ENCODE assay signal across 28 cellular contexts in genomic region chr6:82494367-82494766, GRCh38.
DNase-seq lines count a peak whose midpoint lies in the region; TF ChIP-seq lines count a peak whose summit lies in the region.
"Had no signal": no experiment of that assay in that cellular context is flagged by ENCODE, and none has a peak within 500 bp of the region (broad histone marks: within the 10 kb centered on the region; RNA-seq: fewer than 3 reads in every experiment).

No MANE protein-coding gene starts in this region.

- H3K27me3 ChIP-seq in mammary epithelial cell (ENCODE audit: insufficient read depth, low read length) (no peaks in the 10 kb centered on the region), breast epithelium (no peaks in the 10 kb centered on the region), esophagus squamous epithelium (no peaks in the 10 kb centered on the region)
- H3K27me3 ChIP-seq: colonic mucosa, MG63, tibial nerve had no signal

- H3K27ac ChIP-seq in mammary epithelial cell (ENCODE audit: insufficient read depth, low read depth, low read length), result no peak overlapping the region
- no peak overlapping the region for H3K27ac ChIP-seq in breast epithelium
- H3K27ac ChIP-seq in esophagus squamous epithelium, result no peak overlapping the region
- H3K27ac ChIP-seq: colonic mucosa, epithelial cell of prostate, tibial nerve, VCaP had no signal

- in situ Hi-C loops in mammary epithelial cell (cut with MboI; ENCODE audit: low sequenced_read_pairs in 2 of 2), result no loop called here

- H3K9ac ChIP-seq in mammary epithelial cell (ENCODE audit: insufficient read depth, low read length), result no peak overlapping the region

- BruUV-seq in mammary epithelial cell (replicated peaks; lab: Mats Ljungman, UMichigan), result no TSS peak

- no peak for DNase-seq in mammary epithelial cell
- DNase-seq in breast epithelium (ENCODE audit: low spot score in 2 of 2), result no peak
- peak; percentile 86 for DNase-seq in SK-N-DZ (ENCODE audit: low spot score)
- DNase-seq in left kidney (ENCODE audit: low read depth, low spot score), result peak; percentile 60
- peak; percentile 84 for DNase-seq in retinal pigment epithelial cell (ENCODE audit: low read depth)
- DNase-seq in activated CD4-positive, alpha-beta T cell treated with anti-CD3 and anti-CD28 coated beads, Interleukin-2, amount 50 U/mL, for 1 hour, result no peak
- no peak for DNase-seq in 8988T
- DNase-seq in esophagus squamous epithelium (lab: John Stamatoyannopoulos, UW), result no peak
- DNase-seq: activated CD4-positive, alpha-beta T cell treated with anti-CD3 and anti-CD28 coated beads for 4 hours; activated effector memory CD4-positive, alpha-beta T cell treated with anti-CD3 and anti-CD28 coated beads, Interleukin-2, amount 50 U/mL, for 16 hours; activated T-cell treated with anti-CD3 and anti-CD28 coated beads, Interleukin-2, amount 50 U/mL, for 24 hours; anterior cingulate cortex; CD4-positive, alpha-beta memory T cell; colonic mucosa; effector CD8-positive, alpha-beta T cell; EL; hypothalamus; MG63; NCI-H1105 treated with DMSO at 0.1 percent for 48 hours; NCI-H2029 treated with DMSO at 0.1 percent for 48 hours; NCI-H446 treated with DMSO at 0.1 percent for 48 hours; SHP77; stimulated activated CD4-positive, alpha-beta T cell treated with anti-CD3 and anti-CD28 coated beads, Interleukin-4, amount 100 ng/mL, for 24 hours; T-helper 9 cell had no signal

- no peaks in the 10 kb centered on the region for H3K9me3 ChIP-seq in mammary epithelial cell (replicated peaks; ENCODE audit: insufficient read depth, low read length)
- H3K9me3 ChIP-seq in breast epithelium, result peaks cover 8 to 9% of the 10 kb centered on the region in 2 donors
- H3K9me3 ChIP-seq in esophagus squamous epithelium, result no peaks in the 10 kb centered on the region
- H3K9me3 ChIP-seq: colonic mucosa, MG63 had no signal

- intact Hi-C loops in mammary epithelial cell (cut with micrococcal nuclease) (no loop called here), breast epithelium (cut with DNase I; ENCODE audit: low total_unique reads) (no loop called here), esophagus squamous epithelium (cut with DNase I) (no loop called here)

- H3K36me3 ChIP-seq in mammary epithelial cell (ENCODE audit: insufficient read depth, low read length) (no peaks in the 10 kb centered on the region), breast epithelium (no peaks in the 10 kb centered on the region), esophagus squamous epithelium (no peaks in the 10 kb centered on the region)
- H3K36me3 ChIP-seq: colonic mucosa, MG63, tibial nerve had no signal

- no peaks in the 10 kb centered on the region for H4K20me1 ChIP-seq in mammary epithelial cell (ENCODE audit: insufficient read depth, low read length)

- peak overlapping the region; percentile 14 for H2AFZ ChIP-seq in mammary epithelial cell (ENCODE audit: low read depth, low read length)

- H3K4me1 ChIP-seq in mammary epithelial cell (ENCODE audit: insufficient read depth, low read length) (no peaks in the 10 kb centered on the region), breast epithelium (no peaks in the 10 kb centered on the region), esophagus squamous epithelium (no peaks in the 10 kb centered on the region)
- H3K4me1 ChIP-seq: colonic mucosa, tibial nerve had no signal

- dilution Hi-C loops in mammary epithelial cell (cut with HindIII; ENCODE audit: low sequenced_read_pairs), result no loop called here

- TF ChIP-seq POLR2A in breast epithelium (IDR thresholded peaks at IDR 0.05), result no peak
- TF ChIP-seq POLR2A in esophagus squamous epithelium (IDR thresholded peaks at IDR 0.05), result no peak

- no peak for TF ChIP-seq CTCF in mammary epithelial cell (conservative IDR thresholded peaks at IDR 0.05 in 1 of 2, IDR thresholded peaks at IDR 0.05 in 1 of 2; ENCODE audit: extremely low read depth in 1 of 2, insufficient read depth in 1 of 2, low read depth in 1 of 2, low read length in 2 of 2)
- no peak for TF ChIP-seq CTCF in breast epithelium (IDR thresholded peaks at IDR 0.05)
- TF ChIP-seq CTCF in retinal pigment epithelial cell (conservative IDR thresholded peaks at IDR 0.05; ENCODE audit: low read depth, low read length), result no peak
- no peak for TF ChIP-seq CTCF in esophagus squamous epithelium (IDR thresholded peaks at IDR 0.05)

- CTCF ChIA-PET in mammary epithelial cell (lab: Charles Lee; ENCODE audit: low non-redundant PET), result no interaction called here

- H3K79me2 ChIP-seq in mammary epithelial cell (ENCODE audit: insufficient read depth, low read length), result no peaks in the 10 kb centered on the region

- H3K4me3 ChIP-seq in mammary epithelial cell (replicated peaks in 1 of 3; ENCODE audit: insufficient read depth in 1 of 3, low read depth in 2 of 3, low read length in 3 of 3), result no peak overlapping the region
- H3K4me3 ChIP-seq in breast epithelium, result no peak overlapping the region
- H3K4me3 ChIP-seq in retinal pigment epithelial cell (ENCODE audit: low read length), result no peak overlapping the region
- no peak overlapping the region for H3K4me3 ChIP-seq in esophagus squamous epithelium
- H3K4me3 ChIP-seq: colonic mucosa, K562, MG63, tibial nerve had no signal

- no peak overlapping the region for H3K4me2 ChIP-seq in mammary epithelial cell (ENCODE audit: insufficient read depth, low read depth, low read length)

Comparison
In these comparisons a context has a peak if more than half of its experiments do, and no peak if none do; other contexts are left out.
1. DNase-seq: peak in SK-N-DZ (single experiment), left kidney (single experiment) and retinal pigment epithelial cell (single experiment); none in mammary epithelial cell (single experiment), breast epithelium (0 of 2), activated CD4-positive, alpha-beta T cell treated with anti-CD3 and anti-CD28 coated beads, Interleukin-2, amount 50 U/mL, for 1 hour (single experiment), 8988T (single experiment) and esophagus squamous epithelium (single experiment).